In genomic region chr17:32487460-32488176, GRCh38 we compare ENCODE assay signal across 8 cellular contexts. TPM values are rescaled to one million over a fixed set of nuclear protein-coding genes. Genes with fewer than 3 reads are reported as not detected.
A peak's percentile ranks its signal among the peaks of the same experiment; 100 is the strongest.
DNase-seq lines count a peak whose midpoint lies in the region; ATAC-seq and TF ChIP-seq lines count a peak whose summit lies in the region.

No MANE protein-coding gene starts in this region.

- peak overlapping the region; percentile 48 for H3K4me3 ChIP-seq in MG63
- peak overlapping the region; percentile 56 for H3K4me3 ChIP-seq in kidney epithelial cell (ENCODE audit: low read depth, low read length)

- no peaks in the 10 kb centered on the region for H3K9me3 Mint-ChIP-seq in stimulated activated naive CD8-positive, alpha-beta T cell treated with anti-CD3 and anti-CD28 coated beads, Interleukin-15, amount 100 ng/mL, for 72 hours

- peak overlapping the region; percentile 85 to 89 for H3K27ac Mint-ChIP-seq in stimulated activated naive CD8-positive, alpha-beta T cell treated with anti-CD3 and anti-CD28 coated beads, Interleukin-15, amount 100 ng/mL, for 72 hours

- peak overlapping the region; percentile 77 for H3K27ac ChIP-seq in angular gyrus (ENCODE audit: low read depth, low read length)

- peaks cover 70% of the 10 kb centered on the region for H3K4me1 Mint-ChIP-seq in stimulated activated naive CD8-positive, alpha-beta T cell treated with anti-CD3 and anti-CD28 coated beads, Interleukin-15, amount 100 ng/mL, for 72 hours

- no peak for TF ChIP-seq CTCF in kidney epithelial cell (IDR thresholded peaks at IDR 0.05; ENCODE audit: insufficient read depth, low read length, poor library complexity, severe bottlenecking)

- H3K27me3 ChIP-seq in MG63 (no peaks in the 10 kb centered on the region), kidney epithelial cell (ENCODE audit: control insufficient read depth, insufficient read depth, low read length) (no peaks in the 10 kb centered on the region)

- H3K27me3 Mint-ChIP-seq in stimulated activated naive CD8-positive, alpha-beta T cell treated with anti-CD3 and anti-CD28 coated beads, Interleukin-15, amount 100 ng/mL, for 72 hours = no peaks in the 10 kb centered on the region

- no peaks in the 10 kb centered on the region for H3K9me3 ChIP-seq in MG63

- peak; percentile 49 for DNase-seq in activated CD4-positive, alpha-beta T cell treated with anti-CD3 and anti-CD28 coated beads for 48 hours
- no peak for DNase-seq in activated CD4-positive, alpha-beta T cell treated with anti-CD3 and anti-CD28 coated beads for 1 hour
- DNase-seq in MG63 = no peak
- no peak for DNase-seq in kidney epithelial cell (ENCODE audit: low read depth)
- peak; percentile 43 for DNase-seq in stimulated activated naive CD8-positive, alpha-beta T cell treated with anti-CD3 and anti-CD28 coated beads, Interleukin-15, amount 100 ng/mL, for 72 hours
- DNase-seq in Ammon's horn (ENCODE audit: low spot score) = no peak

- ATAC-seq in stimulated activated naive CD8-positive, alpha-beta T cell treated with anti-CD3 and anti-CD28 coated beads, Interleukin-15, amount 100 ng/mL, for 72 hours = peak; percentile 60
- ATAC-seq in GM18519 (IDR thresholded peaks at IDR 0.05; ENCODE audit: low FRiP score, unreplicated experiment) = no peak

- peaks cover 30% of the 10 kb centered on the region for H3K36me3 ChIP-seq in MG63
- no peaks in the 10 kb centered on the region for H3K36me3 ChIP-seq in kidney epithelial cell (ENCODE audit: control insufficient read depth, insufficient read depth, low read length)

- peak overlapping the region; percentile 89 to 98 for H3K4me3 Mint-ChIP-seq in stimulated activated naive CD8-positive, alpha-beta T cell treated with anti-CD3 and anti-CD28 coated beads, Interleukin-15, amount 100 ng/mL, for 72 hours

RNA-seq across cellular contexts. Expression of gene CDK5R1, which starts 0.8 kb away (rescaled TPM):
- 0.49 and 0.72 TPM in 2 replicates for total RNA-seq in MG63 (2014; rRNA removed; shearing (Covaris generic); ENCODE audit: low replicate concordance)
- 16.0 and 17.4 TPM in 2 replicates for total RNA-seq in kidney epithelial cell

RNA-seq across cellular contexts. Expression of gene PSMD11, which starts 43.3 kb away (rescaled TPM):
- 70.7 and 110 TPM in 2 replicates for total RNA-seq in MG63 (2014; rRNA removed; shearing (Covaris generic); ENCODE audit: low replicate concordance)
- total RNA-seq in kidney epithelial cell = 73.7 and 107 TPM in 2 replicates

Comparison
In these comparisons a context has a peak if more than half of its experiments do, and no peak if none do; other contexts are left out.
1. DNase-seq: peak in activated CD4-positive, alpha-beta T cell treated with anti-CD3 and anti-CD28 coated beads for 48 hours (single experiment) and stimulated activated naive CD8-positive, alpha-beta T cell treated with anti-CD3 and anti-CD28 coated beads, Interleukin-15, amount 100 ng/mL, for 72 hours (2 of 2); none in activated CD4-positive, alpha-beta T cell treated with anti-CD3 and anti-CD28 coated beads for 1 hour (single experiment), MG63 (single experiment), kidney epithelial cell (single experiment) and Ammon's horn (single experiment).